9 cellular contexts compared by ENCODE assay signal in genomic region chr10:92238586-92239098, GRCh38. TPM values are rescaled to one million over a fixed set of nuclear protein-coding genes. Genes with fewer than 3 reads are reported as not detected.
DNase-seq lines count a peak whose midpoint lies in the region; ATAC-seq, FAIRE-seq and TF ChIP-seq lines count a peak whose summit lies in the region.
"Had no signal": no experiment of that assay in that cellular context is flagged by ENCODE, and none has a peak within 500 bp of the region (broad histone marks: within the 10 kb centered on the region; RNA-seq: fewer than 3 reads in every experiment).

No MANE protein-coding gene starts in this region.

- H3K9me3 ChIP-seq in lower lobe of right lung (no peaks in the 10 kb centered on the region), tibial artery (no peaks in the 10 kb centered on the region)

- H3K27me3 ChIP-seq in lower lobe of right lung (ENCODE audit: low read depth) = no peaks in the 10 kb centered on the region
- no peaks in the 10 kb centered on the region for H3K27me3 ChIP-seq in tibial artery

- H3K4me1 ChIP-seq in lower lobe of right lung (peaks cover 45% of the 10 kb centered on the region), tibial artery (peaks cover 0 to 30% (median 20%) of the 10 kb centered on the region in 4 donors)

- TF ChIP-seq POLR2A in NB4 (IDR thresholded peaks at IDR 0.05; ENCODE audit: extremely low read depth, insufficient read length) = no peak

- H3K27ac ChIP-seq in lower lobe of right lung = peak overlapping the region; percentile 79
- H3K27ac ChIP-seq in tibial artery = peak overlapping the region; percentile 66 to 72
- H3K27ac ChIP-seq: KMS-11 had no signal

- peak; percentile 21 for DNase-seq in DMS79 (lab: John Stamatoyannopoulos, UW)
- DNase-seq in NB4 (ENCODE audit: low read depth) = peak; percentile 57
- peak; percentile 84 for DNase-seq in choroid plexus epithelial cell (ENCODE audit: low read depth)
- DNase-seq in lower lobe of right lung = peak; percentile 69
- peak in 1 of 2 donors; percentile 53 for DNase-seq in tibial artery
- no peak for DNase-seq in RCC 7860 (ENCODE audit: low spot score)

- no peak for FAIRE-seq in RCC 7860 (lab: Jason Lieb, UNC)

- H3K4me3 ChIP-seq in NB4 (ENCODE audit: low read depth, low read length) (no peak overlapping the region), choroid plexus epithelial cell (ENCODE audit: low read depth, low read length) (peak overlapping the region; percentile 73), lower lobe of right lung (peak overlapping the region; percentile 74), tibial artery (peak overlapping the region; percentile 68 to 88)

- peaks cover 4% of the 10 kb centered on the region for H3K36me3 ChIP-seq in lower lobe of right lung
- no peaks in the 10 kb centered on the region for H3K36me3 ChIP-seq in tibial artery

- peak; percentile 76 to 82 for ATAC-seq in lower lobe of right lung
- ATAC-seq in GM19023 (IDR thresholded peaks at IDR 0.05; ENCODE audit: unreplicated experiment) = no peak
- no peak for ATAC-seq in GM21526 (IDR thresholded peaks at IDR 0.05; ENCODE audit: low FRiP score, unreplicated experiment)

- intact Hi-C loops in lower lobe of right lung (cut with DNase I) (no loop called here), tibial artery (cut with DNase I; ENCODE audit: low total_unique reads) (loop anchor here (10.0 kb wide), 1 partner anchor 56 kb away; the partner anchor contains the start of genes CPEB3 and MARCHF5)

- no peak for TF ChIP-seq CTCF in NB4 (IDR thresholded peaks at IDR 0.05; ENCODE audit: low read depth, low read length)
- no peak for TF ChIP-seq CTCF in choroid plexus epithelial cell (conservative IDR thresholded peaks at IDR 0.05; ENCODE audit: low read depth, low read length)
- no peak for TF ChIP-seq CTCF in lower lobe of right lung (IDR thresholded peaks at IDR 0.05)
- no peak for TF ChIP-seq CTCF in tibial artery (IDR thresholded peaks at IDR 0.05)

RNA-seq across cellular contexts. Expression of gene CPEB3, which starts 52.2 kb away (rescaled TPM):
- 6.9 TPM for total RNA-seq in lower lobe of right lung

RNA-seq across cellular contexts. Expression of gene MARCHF5, which starts 52.3 kb away (rescaled TPM):
- 28.3 TPM for total RNA-seq in lower lobe of right lung

Comparison
In these comparisons a context has a peak if more than half of its experiments do, and no peak if none do; other contexts are left out.
1. ATAC-seq: peak in lower lobe of right lung (2 of 2); none in GM19023 (single experiment) and GM21526 (single experiment).